Comparison of ENCODE assay signal across 10 cellular contexts in genomic region chr11:47254381-47254780, GRCh38. TPM values are rescaled to one million over a fixed set of nuclear protein-coding genes. Genes with fewer than 3 reads are reported as not detected.
A peak's percentile ranks its signal among the peaks of the same experiment; 100 is the strongest.
DNase-seq lines count a peak whose midpoint lies in the region; TF ChIP-seq lines count a peak whose summit lies in the region.
"Had no signal": no experiment of that assay in that cellular context is flagged by ENCODE, and none has a peak within 500 bp of the region (broad histone marks: within the 10 kb centered on the region; RNA-seq: fewer than 3 reads in every experiment).

No MANE protein-coding gene starts in this region.

- no peaks in the 10 kb centered on the region for H3K9me3 Mint-ChIP-seq in neural crest cell
- H3K9me3 Mint-ChIP-seq in type B pancreatic cell = no peaks in the 10 kb centered on the region
- H3K9me3 Mint-ChIP-seq: effector memory CD8-positive, alpha-beta T cell had no signal

- TF ChIP-seq CTCF in fibroblast of mammary gland (conservative IDR thresholded peaks at IDR 0.05; ENCODE audit: control insufficient read depth, insufficient read depth, low read depth, low read length) = no peak
- no peak for TF ChIP-seq CTCF in neural crest cell (conservative IDR thresholded peaks at IDR 0.05)
- no peak for TF ChIP-seq CTCF in type B pancreatic cell (conservative IDR thresholded peaks at IDR 0.05)

- no peaks in the 10 kb centered on the region for H3K36me3 Mint-ChIP-seq in neural crest cell (ENCODE audit: low read depth)
- no peaks in the 10 kb centered on the region for H3K36me3 Mint-ChIP-seq in type B pancreatic cell

- DNase-seq in SKM-1 treated with dmso at 0.1 percent for 144 hours (lab: John Stamatoyannopoulos, UW; ENCODE audit: unreplicated experiment) (peak; percentile 22), SKM-1 (lab: John Stamatoyannopoulos, UW; ENCODE audit: unreplicated experiment) (no peak), fibroblast of mammary gland (ENCODE audit: low read depth) (peak; percentile 48), neural crest cell (ENCODE audit: low read depth, low spot score) (no peak), type B pancreatic cell (ENCODE audit: extremely low spot score, unreplicated experiment) (no peak), cerebellum (ENCODE audit: low spot score) (no peak), NCI-H1105 (lab: John Stamatoyannopoulos, UW) (no peak)
- no peak for DNase-seq in stimulated activated CD4-positive, alpha-beta T cell treated with anti-CD3 and anti-CD28 coated beads, Interleukin-2, amount 100 ng/mL, for 24 hours
- DNase-seq: effector memory CD8-positive, alpha-beta T cell had no signal

- H3K27ac Mint-ChIP-seq in neural crest cell (ENCODE audit: unreplicated experiment) (peak overlapping the region; percentile 86), type B pancreatic cell (peak overlapping the region; percentile 48)

- peaks cover 26% of the 10 kb centered on the region for H3K4me1 Mint-ChIP-seq in neural crest cell
- H3K4me1 Mint-ChIP-seq in type B pancreatic cell (ENCODE audit: unreplicated experiment) = peaks cover 33% of the 10 kb centered on the region

- H3K4me3 ChIP-seq in fibroblast of mammary gland (ENCODE audit: control insufficient read depth, low read depth, low read length) = no peak overlapping the region
- H3K4me3 ChIP-seq: SJCRH30 had no signal

- H3K27me3 Mint-ChIP-seq in neural crest cell (ENCODE audit: low read depth) (no peaks in the 10 kb centered on the region), type B pancreatic cell (no peaks in the 10 kb centered on the region)
- H3K27me3 Mint-ChIP-seq: effector memory CD8-positive, alpha-beta T cell had no signal

- H3K4me3 Mint-ChIP-seq in neural crest cell (peak overlapping the region; percentile 71), type B pancreatic cell (peak overlapping the region; percentile 54)
- H3K4me3 Mint-ChIP-seq: effector memory CD8-positive, alpha-beta T cell had no signal

RNA-seq across cellular contexts. Expression of gene NR1H3, which starts 3.4 kb away (rescaled TPM):
- 15.2 and 19.1 TPM in 2 replicates for total RNA-seq in neural crest cell
- total RNA-seq in type B pancreatic cell (ENCODE audit: low replicate concordance) = 14.2 and 18.9 TPM in 2 replicates
- total RNA-seq in cerebellum = 9.5 TPM

RNA-seq across cellular contexts. Expression of gene ACP2, which starts 5.8 kb away (rescaled TPM):
- 41.0 and 41.7 TPM in 2 replicates for total RNA-seq in neural crest cell
- 41.1 and 42.2 TPM in 2 replicates for total RNA-seq in type B pancreatic cell (ENCODE audit: low replicate concordance)
- total RNA-seq in cerebellum = 30.4 TPM

RNA-seq across cellular contexts. Expression of gene MADD, which starts 15.6 kb away (rescaled TPM):
- total RNA-seq in neural crest cell (56.2 and 59.2 TPM in 2 replicates), type B pancreatic cell (ENCODE audit: low replicate concordance) (41.1 and 47.7 TPM in 2 replicates), cerebellum (73.3 TPM)

RNA-seq across cellular contexts. Expression of gene DDB2, which starts 39.6 kb away (rescaled TPM):
- total RNA-seq in neural crest cell (32.2 and 33.9 TPM in 2 replicates), type B pancreatic cell (ENCODE audit: low replicate concordance) (40.0 and 50.1 TPM in 2 replicates), cerebellum (8.2 TPM)

Comparison
In these comparisons a context has a peak if more than half of its experiments do, and no peak if none do; other contexts are left out.
1. DNase-seq: peak in SKM-1 treated with dmso at 0.1 percent for 144 hours (single experiment) and fibroblast of mammary gland (single experiment); none in SKM-1 (single experiment), neural crest cell (single experiment), type B pancreatic cell (single experiment), cerebellum (single experiment), stimulated activated CD4-positive, alpha-beta T cell treated with anti-CD3 and anti-CD28 coated beads, Interleukin-2, amount 100 ng/mL, for 24 hours (0 of 2) and NCI-H1105 (single experiment).